In the genomic region with DNA sequence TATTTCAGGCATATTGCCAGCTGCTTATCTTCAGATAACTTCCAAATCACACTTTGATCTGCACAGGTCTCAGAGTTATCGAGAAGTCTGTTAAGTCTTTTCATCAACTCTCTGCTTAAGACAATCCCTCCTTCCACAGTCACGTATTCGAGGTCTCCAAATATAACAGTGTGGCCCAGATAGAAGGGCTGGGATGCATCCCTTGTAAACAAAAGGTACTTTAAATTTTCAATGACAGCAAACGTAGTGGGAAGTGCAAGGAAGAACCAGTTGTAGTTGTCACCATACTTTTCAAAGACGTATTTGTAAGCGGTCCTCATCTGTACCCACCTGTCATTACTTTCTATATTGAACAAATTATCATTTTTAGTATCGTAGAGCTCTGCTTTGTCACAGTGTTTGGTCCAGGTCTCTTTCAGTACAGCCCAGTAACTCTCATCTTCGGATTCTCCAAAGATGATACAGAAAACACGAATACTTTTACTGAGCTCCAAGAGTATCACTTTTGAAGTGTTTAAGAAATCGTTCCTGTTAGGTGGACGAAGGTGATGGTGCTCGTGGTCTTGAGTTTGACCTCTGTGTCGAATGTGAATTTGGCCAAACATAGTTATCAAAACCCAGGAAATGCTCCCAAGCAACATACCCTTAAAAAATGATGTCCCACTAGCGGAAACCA, we compare ENCODE assay signal across 8 cellular contexts. TPM values are rescaled to one million over a fixed set of nuclear protein-coding genes. Genes with fewer than 3 reads are reported as not detected.
DNase-seq lines count a peak whose midpoint lies in the region; ATAC-seq and TF ChIP-seq lines count a peak whose summit lies in the region.

No MANE protein-coding gene starts in this region.

- DNase-seq in SK-N-SH (peak; percentile 19), occipital lobe (lab: John Stamatoyannopoulos, UW) (no peak), DMS 273 treated with DMSO at 0.1 percent for 48 hours (lab: John Stamatoyannopoulos, UW) (no peak)
- DNase-seq in activated naive CD8-positive, alpha-beta T cell treated with anti-CD3 and anti-CD28 coated beads for 36 hours: no peak
- DNase-seq in stimulated activated naive CD8-positive, alpha-beta T cell treated with anti-CD3 and anti-CD28 coated beads, Interleukin-15, amount 100 ng/mL, for 72 hours: no peak

- H3K9ac ChIP-seq in SK-N-SH (peak overlapping the region; percentile 45), iPS-15b (ENCODE audit: low read depth, low read length) (no peak overlapping the region)

- H3K27me3 Mint-ChIP-seq in activated naive CD8-positive, alpha-beta T cell treated with anti-CD3 and anti-CD28 coated beads for 36 hours: peaks cover 20% of the 10 kb centered on the region
- H3K27me3 Mint-ChIP-seq in stimulated activated naive CD8-positive, alpha-beta T cell treated with anti-CD3 and anti-CD28 coated beads, Interleukin-15, amount 100 ng/mL, for 72 hours: peaks cover 29% of the 10 kb centered on the region

- peak overlapping the region in 1 of 2 experiments; percentile 20; a peak in 2 of 4 replicates for H3K27ac ChIP-seq in SK-N-SH (ENCODE audit: low read depth in 2 of 2, low read length in 1 of 2)

- peaks cover 6% of the 10 kb centered on the region for H3K36me3 Mint-ChIP-seq in activated naive CD8-positive, alpha-beta T cell treated with anti-CD3 and anti-CD28 coated beads for 36 hours

- POLR2A ChIA-PET in SK-N-SH (lab: Yijun Ruan, JAX): interaction anchor here (0.5 to 1.3 kb wide), 3 partner anchors 10 to 397 kb away, joined by 3 read pairs; a partner anchor contains a TSS

- CTCF ChIA-PET in SK-N-SH (lab: Yijun Ruan, JAX): interaction anchor here (0.7 to 1.1 kb wide), 2 partner anchors 18 to 99 kb away, joined by 3 read pairs; no protein-coding TSS in a partner anchor

- H3K4me1 Mint-ChIP-seq in activated naive CD8-positive, alpha-beta T cell treated with anti-CD3 and anti-CD28 coated beads for 36 hours: no peaks in the 10 kb centered on the region
- H3K4me1 Mint-ChIP-seq in stimulated activated naive CD8-positive, alpha-beta T cell treated with anti-CD3 and anti-CD28 coated beads, Interleukin-15, amount 100 ng/mL, for 72 hours: no peaks in the 10 kb centered on the region

- H4K20me1 ChIP-seq in SK-N-SH (ENCODE audit: insufficient read depth): no peaks in the 10 kb centered on the region

- TF ChIP-seq CTCF in SK-N-SH (IDR thresholded peaks at IDR 0.05): no peak

- peaks cover 8% of the 10 kb centered on the region for H3K9me3 Mint-ChIP-seq in activated naive CD8-positive, alpha-beta T cell treated with anti-CD3 and anti-CD28 coated beads for 36 hours
- peaks cover 7 to 13% of the 10 kb centered on the region in 2 donors for H3K9me3 Mint-ChIP-seq in stimulated activated naive CD8-positive, alpha-beta T cell treated with anti-CD3 and anti-CD28 coated beads, Interleukin-15, amount 100 ng/mL, for 72 hours

- H2AFZ ChIP-seq in SK-N-SH (ENCODE audit: low read depth): peak overlapping the region; percentile 91; the same call in 1 of the 2 replicates

- peak overlapping the region; percentile 70 for H3K4me2 ChIP-seq in SK-N-SH

- TF ChIP-seq RAD21 in SK-N-SH (IDR thresholded peaks at IDR 0.05; ENCODE audit: low read length): no peak

- H3K27me3 ChIP-seq in SK-N-SH (ENCODE audit: insufficient read depth): no peaks in the 10 kb centered on the region
- no peaks in the 10 kb centered on the region for H3K27me3 ChIP-seq in iPS-15b (ENCODE audit: control insufficient read depth, insufficient read depth, low read length)

- H3K9me2 ChIP-seq in SK-N-SH: no peaks in the 10 kb centered on the region

- peak overlapping the region; percentile 46 for H3K4me3 Mint-ChIP-seq in activated naive CD8-positive, alpha-beta T cell treated with anti-CD3 and anti-CD28 coated beads for 36 hours
- H3K4me3 Mint-ChIP-seq in stimulated activated naive CD8-positive, alpha-beta T cell treated with anti-CD3 and anti-CD28 coated beads, Interleukin-15, amount 100 ng/mL, for 72 hours: peak overlapping the region; percentile 69 to 75

- H3K4me1 ChIP-seq in SK-N-SH (ENCODE audit: control insufficient read depth in 1 of 2, insufficient read depth in 2 of 2, low read depth in 1 of 2, low read length in 1 of 2) (no peaks in the 10 kb centered on the region; a peak in 2 of 4 replicates), iPS-15b (ENCODE audit: control insufficient read depth, insufficient read depth, low read length) (no peaks in the 10 kb centered on the region)

- H3K79me2 ChIP-seq in SK-N-SH (ENCODE audit: insufficient read depth): no peaks in the 10 kb centered on the region

- 75% methylated on average over 14 of the region's 14 CpGs for WGBS in SK-N-SH (ENCODE audit: low lambda C conversion rate)

- H3F3A ChIP-seq in SK-N-SH (replicated peaks; ENCODE audit: insufficient read depth): peaks cover 8% of the 10 kb centered on the region

- ATAC-seq in SK-N-SH treated with all-trans-retinoic acid at 6 μM for 48 hours (no peak; the same call in 1 of the 3 replicates), HG02763 (IDR thresholded peaks at IDR 0.05; ENCODE audit: unreplicated experiment) (no peak)
- ATAC-seq in stimulated activated naive CD8-positive, alpha-beta T cell treated with anti-CD3 and anti-CD28 coated beads, Interleukin-15, amount 100 ng/mL, for 72 hours: no peak

- TF ChIP-seq EP300 in SK-N-SH (IDR thresholded peaks at IDR 0.05; ENCODE audit: borderline replicate concordance in 1 of 2, low read depth in 1 of 2, low read length in 1 of 2): no peak

- H3K27ac Mint-ChIP-seq in activated naive CD8-positive, alpha-beta T cell treated with anti-CD3 and anti-CD28 coated beads for 36 hours: no peak overlapping the region
- no peak overlapping the region for H3K27ac Mint-ChIP-seq in stimulated activated naive CD8-positive, alpha-beta T cell treated with anti-CD3 and anti-CD28 coated beads, Interleukin-15, amount 100 ng/mL, for 72 hours

- H3K36me3 ChIP-seq in SK-N-SH (replicated peaks in 1 of 2; ENCODE audit: control insufficient read depth in 1 of 2, insufficient read depth in 2 of 2, low read length in 1 of 2) (no peaks in the 10 kb centered on the region), iPS-15b (ENCODE audit: control insufficient read depth, insufficient read depth, low read length) (no peaks in the 10 kb centered on the region)

- H3K9me3 ChIP-seq in SK-N-SH: no peaks in the 10 kb centered on the region
- H3K9me3 ChIP-seq in iPS-15b (ENCODE audit: control insufficient read depth, insufficient read depth, low read length): no peaks in the 10 kb centered on the region

- H3K4me3 ChIP-seq in SK-N-SH (ENCODE audit: low read depth in 2 of 2, low read length in 1 of 2) (peak overlapping the region; percentile 57), iPS-15b (ENCODE audit: low read depth, low read length) (peak overlapping the region; percentile 70)

TF ChIP-seq in SK-N-SH, 30 proteins besides CTCF, POLR2A, EP300 and RAD21:
- no peak for TF ChIP-seq YY1 (IDR thresholded peaks at IDR 0.05; ENCODE audit: low read depth)
- TF ChIP-seq POLR2AphosphoS5 (IDR thresholded peaks at IDR 0.05; ENCODE audit: low read depth, low read length): no peak

TF ChIP-seq in SK-N-SH treated with all-trans-retinoic acid at 6 μM for 48 hours, 23 proteins besides CTCF, POLR2A, EP300 and RAD21:
- TF ChIP-seq ISL1 (CRISPR knock-in tag; IDR thresholded peaks at IDR 0.05): no peak; the same call in 1 of the 2 replicates
- no peak for TF ChIP-seq ESRRG (CRISPR knock-in tag; IDR thresholded peaks at IDR 0.05)
- TF ChIP-seq BACH2 (CRISPR knock-in tag; IDR thresholded peaks at IDR 0.05; ENCODE audit: borderline replicate concordance): no peak
- no peak for TF ChIP-seq ZFP30 (CRISPR knock-in tag; IDR thresholded peaks at IDR 0.05)
- TF ChIP-seq, protein P1, sequence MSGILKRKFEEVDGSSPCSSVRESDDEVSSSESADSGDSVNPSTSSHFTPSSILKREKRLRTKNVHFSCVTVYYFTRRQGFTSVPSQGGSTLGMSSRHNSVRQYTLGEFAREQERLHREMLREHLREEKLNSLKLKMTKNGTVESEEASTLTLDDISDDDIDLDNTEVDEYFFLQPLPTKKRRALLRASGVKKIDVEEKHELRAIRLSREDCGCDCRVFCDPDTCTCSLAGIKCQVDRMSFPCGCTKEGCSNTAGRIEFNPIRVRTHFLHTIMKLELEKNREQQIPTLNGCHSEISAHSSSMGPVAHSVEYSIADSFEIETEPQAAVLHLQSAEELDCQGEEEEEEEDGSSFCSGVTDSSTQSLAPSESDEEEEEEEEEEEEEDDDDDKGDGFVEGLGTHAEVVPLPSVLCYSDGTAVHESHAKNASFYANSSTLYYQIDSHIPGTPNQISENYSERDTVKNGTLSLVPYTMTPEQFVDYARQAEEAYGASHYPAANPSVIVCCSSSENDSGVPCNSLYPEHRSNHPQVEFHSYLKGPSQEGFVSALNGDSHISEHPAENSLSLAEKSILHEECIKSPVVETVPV (CRISPR knock-in tag; IDR thresholded peaks at IDR 0.05): no peak
- TF ChIP-seq ZC3H10 (CRISPR knock-in tag; IDR thresholded peaks at IDR 0.05): no peak
- no peak for TF ChIP-seq ZNF565 (CRISPR knock-in tag; conservative IDR thresholded peaks at IDR 0.05; ENCODE audit: low read depth)
TF ChIP-seq in SK-N-SH treated with all-trans-retinoic acid at 6 μM for 48 hours: peak in this region for 0.

RNA-seq across cellular contexts. Expression of a gene that starts 0.4 kb away (rescaled TPM):
- polyA plus RNA-seq in SK-N-SH (2012; rRNA removed): 2.6 and 3.1 TPM in 2 replicates
- 4.1 and 4.5 TPM in 2 replicates for polyA plus RNA-seq in SK-N-SH (2012; cell fraction: cytosol; rRNA removed)
- polyA plus RNA-seq in SK-N-SH (2012; cell fraction: nucleus; rRNA removed): 0.45 and 1.5 TPM in 2 replicates
- under 1 TPM; 0.18 to 0.31 TPM for total RNA-seq in activated naive CD8-positive, alpha-beta T cell treated with anti-CD3 and anti-CD28 coated beads for 36 hours
- total RNA-seq in occipital lobe: not detected

RNA-seq across cellular contexts. Expression of a gene that starts 38.7 kb away (rescaled TPM):
- 1.9 and 3.1 TPM in 2 replicates for polyA plus RNA-seq in SK-N-SH (2012; rRNA removed)
- 0.79 and 0.85 TPM in 2 replicates for polyA plus RNA-seq in SK-N-SH (2012; cell fraction: cytosol; rRNA removed)
- polyA plus RNA-seq in SK-N-SH (2012; cell fraction: nucleus; rRNA removed): 7.0 and 14.4 TPM in 2 replicates
- total RNA-seq in activated naive CD8-positive, alpha-beta T cell treated with anti-CD3 and anti-CD28 coated beads for 36 hours: under 1 TPM; 0.64 to 0.89 TPM
- total RNA-seq in occipital lobe: 8.4 TPM
